Comparison of ENCODE assay signal across 22 cellular contexts in the genomic region with DNA sequence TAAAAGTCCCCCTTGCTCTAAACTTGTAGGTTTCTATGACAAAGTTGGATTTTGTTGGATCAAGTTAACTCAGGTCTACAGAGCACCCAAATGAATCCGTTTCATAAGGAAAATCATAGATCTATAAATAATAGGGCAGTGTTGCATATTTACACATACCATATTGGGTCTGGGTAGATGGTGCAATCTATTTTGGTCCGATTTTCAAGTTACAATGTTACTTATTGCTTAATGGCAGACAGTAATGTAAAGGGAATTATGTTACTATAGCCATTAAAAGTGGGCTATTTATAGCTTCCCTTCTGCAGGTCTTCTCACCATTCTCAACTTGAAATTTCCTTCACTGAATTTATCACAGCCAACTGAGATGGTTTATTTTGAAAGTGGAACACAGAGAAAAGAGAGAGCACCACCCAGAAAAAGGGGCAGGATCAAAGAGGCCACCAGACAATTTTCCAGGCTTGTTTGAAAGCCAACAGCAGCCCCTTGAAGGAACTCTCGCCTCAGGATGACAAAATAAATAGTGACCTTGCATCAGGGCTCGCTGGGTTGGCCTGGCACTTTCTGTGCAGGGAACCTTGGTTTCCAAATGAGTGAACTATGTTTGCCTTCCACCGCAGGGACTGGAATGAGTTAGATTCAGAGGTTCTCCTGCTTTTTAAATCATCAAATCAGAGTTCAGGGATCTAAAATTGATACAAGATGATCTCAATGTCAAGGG.
DNase-seq lines count a peak whose midpoint lies in the region; ATAC-seq and TF ChIP-seq lines count a peak whose summit lies in the region.
"Had no signal": no experiment of that assay in that cellular context is flagged by ENCODE, and none has a peak within 500 bp of the region (broad histone marks: within the 10 kb centered on the region; RNA-seq: fewer than 3 reads in every experiment).

No MANE protein-coding gene starts in this region.

- H3K4me1 ChIP-seq in Caco-2 (peaks cover 90% of the 10 kb centered on the region), Panc1 (ENCODE audit: control insufficient read depth, insufficient read depth, low read length) (peaks cover 22% of the 10 kb centered on the region), esophagus squamous epithelium (peaks cover 23 to 66% (median 31%) of the 10 kb centered on the region in 3 donors), neural progenitor cell (peaks cover 35% of the 10 kb centered on the region)

- H3K36me3 Mint-ChIP-seq in Caco-2 (ENCODE audit: insufficient read depth, unreplicated experiment) = no peaks in the 10 kb centered on the region
- H3K36me3 Mint-ChIP-seq in neural progenitor cell = no peaks in the 10 kb centered on the region
- H3K36me3 Mint-ChIP-seq: CD8-positive, alpha-beta T cell had no signal

- H3K4me3 Mint-ChIP-seq in Caco-2 (ENCODE audit: unreplicated experiment) = no peak overlapping the region
- H3K4me3 Mint-ChIP-seq in neural progenitor cell = no peak overlapping the region
- H3K4me3 Mint-ChIP-seq: CD8-positive, alpha-beta T cell had no signal

- in situ Hi-C loops in Panc1 (cut with HindIII; ENCODE audit: low pct_unique_long_range_greater_than_20kb, low sequenced_read_pairs) = no loop called here

- no peak overlapping the region for H3K4me3 ChIP-seq in Caco-2 (ENCODE audit: low read depth, low read length)
- H3K4me3 ChIP-seq in Panc1 (ENCODE audit: low read depth in 2 of 2, low read length in 2 of 2) = no peak overlapping the region
- no peak overlapping the region for H3K4me3 ChIP-seq in esophagus squamous epithelium
- no peak overlapping the region for H3K4me3 ChIP-seq in neural progenitor cell
- H3K4me3 ChIP-seq: BLaER1 treated with 17β-estradiol and CSF1 and Interleukin-3, amounts not matched to agents 10 nM and 100 nM had no signal

- no peaks in the 10 kb centered on the region for H3K36me3 ChIP-seq in Caco-2 (ENCODE audit: control insufficient read depth, insufficient read depth, low read length)
- no peaks in the 10 kb centered on the region for H3K36me3 ChIP-seq in Panc1 (ENCODE audit: control insufficient read depth, insufficient read depth, low read length)
- H3K36me3 ChIP-seq in esophagus squamous epithelium = no peaks in the 10 kb centered on the region
- no peaks in the 10 kb centered on the region for H3K36me3 ChIP-seq in neural progenitor cell
- H3K36me3 ChIP-seq: BLaER1 treated with 17β-estradiol and CSF1 and Interleukin-3, amounts not matched to agents 10 nM and 100 nM had no signal

- no peaks in the 10 kb centered on the region for H3K79me2 ChIP-seq in neural progenitor cell (ENCODE audit: low read depth)

- H3K27me3 Mint-ChIP-seq in Caco-2 (ENCODE audit: insufficient read depth, unreplicated experiment) (no peaks in the 10 kb centered on the region), neural progenitor cell (ENCODE audit: insufficient read depth, low read depth) (peaks cover 19% of the 10 kb centered on the region)

- WGBS in esophagus squamous epithelium, 2 donors = 71 to 76% methylated on average over 4 to 5 of the region's 5 CpGs

- H3K4me2 ChIP-seq in neural progenitor cell = peak overlapping the region; percentile 29
- H3K4me2 ChIP-seq: BLaER1 treated with 17β-estradiol and CSF1 and Interleukin-3, amounts not matched to agents 10 nM and 100 nM had no signal

- BruUV-seq in Caco-2 (replicated peaks; lab: Mats Ljungman, UMichigan) = no TSS peak
- BruUV-seq in Panc1 (replicated peaks; lab: Mats Ljungman, UMichigan) = no TSS peak

- no peak overlapping the region for H2AFZ ChIP-seq in neural progenitor cell (replicated peaks)

- TF ChIP-seq CTCF in Caco-2 (IDR thresholded peaks at IDR 0.05; ENCODE audit: insufficient read depth in 1 of 2, low read depth in 1 of 2, low read length in 1 of 2, severe bottlenecking in 1 of 2, unreplicated experiment in 1 of 2) (no peak), Panc1 (IDR thresholded peaks at IDR 0.05) (no peak), esophagus squamous epithelium (IDR thresholded peaks at IDR 0.05) (no peak), neural progenitor cell (IDR thresholded peaks at IDR 0.05) (no peak)

- ATAC-seq in Panc1 (no peak), GM19351 (IDR thresholded peaks at IDR 0.05; ENCODE audit: unreplicated experiment) (no peak)
- ATAC-seq: CD8-positive, alpha-beta T cell had no signal

- CTCF ChIA-PET in Caco-2 (lab: Charles Lee) = interaction anchor here (0.9 to 1.0 kb wide), 2 partner anchors 32 to 39 kb away, joined by 3 read pairs; no protein-coding TSS in a partner anchor
- CTCF ChIA-PET in Panc1 (lab: Charles Lee) = no interaction called here

- TF ChIP-seq POLR2A in esophagus squamous epithelium (IDR thresholded peaks at IDR 0.05) = no peak

- H3K9ac ChIP-seq in neural progenitor cell = no peak overlapping the region
- H3K9ac ChIP-seq: BLaER1 treated with 17β-estradiol and CSF1 and Interleukin-3, amounts not matched to agents 10 nM and 100 nM had no signal

- no peaks in the 10 kb centered on the region for H3K9me3 ChIP-seq in Caco-2
- no peaks in the 10 kb centered on the region for H3K9me3 ChIP-seq in Panc1 (ENCODE audit: control insufficient read depth, insufficient read depth, low read depth, low read length)
- H3K9me3 ChIP-seq in esophagus squamous epithelium = no peaks in the 10 kb centered on the region
- H3K9me3 ChIP-seq in neural progenitor cell (ENCODE audit: low read depth) = no peaks in the 10 kb centered on the region
- H3K9me3 ChIP-seq: BLaER1 treated with 17β-estradiol and CSF1 and Interleukin-3, amounts not matched to agents 10 nM and 100 nM had no signal

- H3K9me3 Mint-ChIP-seq in Caco-2 (ENCODE audit: unreplicated experiment) = peaks cover 10% of the 10 kb centered on the region
- H3K9me3 Mint-ChIP-seq in neural progenitor cell = no peaks in the 10 kb centered on the region
- H3K9me3 Mint-ChIP-seq: CD8-positive, alpha-beta T cell had no signal

- no peaks in the 10 kb centered on the region for H3K27me3 ChIP-seq in Caco-2 (replicated peaks; ENCODE audit: control insufficient read depth, insufficient read depth, low read length)
- H3K27me3 ChIP-seq in Panc1 (ENCODE audit: control insufficient read depth, insufficient read depth, low read length) = no peaks in the 10 kb centered on the region
- peaks cover 0 to 5% (median 0%) of the 10 kb centered on the region in 4 donors for H3K27me3 ChIP-seq in esophagus squamous epithelium
- peaks cover under 1% of the 10 kb centered on the region for H3K27me3 ChIP-seq in neural progenitor cell

- H3F3A ChIP-seq in neural progenitor cell (ENCODE audit: low read depth) = peaks cover 16% of the 10 kb centered on the region

- POLR2A ChIA-PET in Caco-2 (lab: Charles Lee) (interaction anchor here (0.5 to 1.6 kb wide), 2 partner anchors 35 to 258 kb away, joined by 4 to 6 read pairs; no protein-coding TSS in a partner anchor), Panc1 (lab: Charles Lee) (no interaction called here)

- H3K27ac Mint-ChIP-seq in Caco-2 (ENCODE audit: unreplicated experiment) (peak overlapping the region; percentile 71), neural progenitor cell (no peak overlapping the region)
- H3K27ac Mint-ChIP-seq: CD8-positive, alpha-beta T cell had no signal

- no peaks in the 10 kb centered on the region for H4K20me1 ChIP-seq in neural progenitor cell (ENCODE audit: low read depth)
- H4K20me1 ChIP-seq: BLaER1 treated with 17β-estradiol and CSF1 and Interleukin-3, amounts not matched to agents 10 nM and 100 nM had no signal

- H3K4me1 Mint-ChIP-seq in Caco-2 (ENCODE audit: low read depth, unreplicated experiment) (peaks cover 68% of the 10 kb centered on the region), neural progenitor cell (peaks cover 28% of the 10 kb centered on the region)

- no peak for DNase-seq in Caco-2
- no peak for DNase-seq in Panc1 (ENCODE audit: low read depth, low spot score)
- no peak for DNase-seq in esophagus squamous epithelium (lab: John Stamatoyannopoulos, UW)
- DNase-seq in neural progenitor cell (ENCODE audit: low spot score) = no peak
- no peak for DNase-seq in activated CD8-positive, alpha-beta memory T cell treated with anti-CD3 and anti-CD28 coated beads, Interleukin-2, amount 50 U/mL, for 48 hours
- no peak for DNase-seq in NCI-H748 treated with DMSO at 0.1 percent for 48 hours (lab: John Stamatoyannopoulos, UW)
- DNase-seq in stimulated activated CD4-positive, alpha-beta T cell treated with anti-CD3 and anti-CD28 coated beads, Interleukin-1b, Interleukin-23, amount 100 ng/mL, for 48 hours = no peak
- DNase-seq: 8988T; Calu3; CD8-positive, alpha-beta T cell; GOT3; Karpas-422; MV-4-11; NCI-H1105 treated with DMSO at 0.1 percent for 48 hours; NCI-H2029 treated with DMSO at 0.1 percent for 48 hours; NCI-H345; NCI-H524; NCI-H82; OCI-M1; Right ventricle myocardium superior had no signal

- H3K27ac ChIP-seq in Panc1 (ENCODE audit: low read length) (peak overlapping the region; percentile 3; the same call in 1 of the 2 replicates), esophagus squamous epithelium (peak overlapping the region; percentile 75 to 86 (median 81)), neural progenitor cell (no peak overlapping the region)
- H3K27ac ChIP-seq: BLaER1 treated with 17β-estradiol and CSF1 and Interleukin-3, amounts not matched to agents 10 nM and 100 nM had no signal

- intact Hi-C loops in Caco-2 (cut with micrococcal nuclease; ENCODE audit: unreplicated experiment) (no loop called here), Panc1 (cut with micrococcal nuclease; ENCODE audit: unreplicated experiment) (no loop called here), esophagus squamous epithelium (cut with DNase I) (loop anchor here (10.0 kb wide), 1 partner anchor 91 kb away; no protein-coding TSS in a partner anchor)
